Comparison of ENCODE assay signal across 22 cellular contexts in genomic region chr16:89639385-89639784, GRCh38. TPM values are rescaled to one million over a fixed set of nuclear protein-coding genes. Genes with fewer than 3 reads are reported as not detected.
"Had no signal": no experiment of that assay in that cellular context is flagged by ENCODE, and none has a peak within 500 bp of the region (broad histone marks: within the 10 kb centered on the region; RNA-seq: fewer than 3 reads in every experiment).

No MANE protein-coding gene starts in this region.

- H3K9me3 ChIP-seq: SJCRH30 had no signal

- H3K4me3 ChIP-seq: SJCRH30 had no signal

- ATAC-seq: Right ventricle myocardium inferior, SK-N-SH treated with all-trans-retinoic acid at 6 μM for 48 hours had no signal

- H3K36me3 ChIP-seq: SJCRH30 had no signal

- FAIRE-seq: HepG2, RCC 7860 had no signal

- DNase-seq: IMR-90, Karpas-422, KG1, MM.1S, NCI-H1092 treated with DMSO at 0.1 percent for 48 hours, NCI-H1436, NCI-H187, NCI-H2029, NCI-H2081 treated with DMSO at 0.1 percent for 48 hours, NCI-H2171, NCI-H226, NCI-H446, NCI-H510A, NCI-H524 treated with DMSO at 0.1 percent for 48 hours, NCI-H69, NCI-H774, SHP77 treated with DMSO at 0.1 percent for 48 hours, SJCRH30 had no signal

- H3K27ac ChIP-seq: SJCRH30 had no signal

RNA-seq across cellular contexts. Expression of gene DPEP1, which starts 25.9 kb away (rescaled TPM):
- total RNA-seq: IMR-90, Right ventricle myocardium inferior had no signal
